ENCODE assay signal across 16 cellular contexts in the genomic region with DNA sequence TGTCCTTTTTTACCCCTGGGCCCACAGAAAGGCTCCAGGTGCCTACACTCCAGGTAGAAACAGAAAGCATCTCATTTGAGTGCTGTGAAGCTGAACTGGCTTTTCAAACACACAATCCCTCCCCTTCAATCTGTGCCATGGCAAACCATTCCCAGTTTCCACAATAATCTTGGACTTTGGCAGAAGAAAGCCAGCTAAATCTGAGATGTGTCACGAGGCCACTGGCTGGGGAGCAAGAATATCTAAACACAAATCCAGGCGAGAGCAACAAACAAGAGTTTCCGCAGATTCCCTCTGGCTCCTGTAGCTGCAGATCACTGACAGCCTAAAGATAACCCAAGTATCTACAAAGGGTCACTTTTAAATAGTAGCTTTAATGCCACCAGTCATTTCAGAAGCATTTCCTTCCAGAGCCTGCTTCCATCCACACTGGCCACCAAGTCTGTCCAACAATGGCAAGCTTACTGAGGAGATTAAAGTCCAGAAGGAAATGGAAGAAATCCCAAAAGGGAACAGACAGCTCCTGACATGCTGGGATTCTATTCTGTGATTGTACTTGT.
DNase-seq lines count a peak whose midpoint lies in the region; ATAC-seq and TF ChIP-seq lines count a peak whose summit lies in the region.
"Had no signal": no experiment of that assay in that cellular context is flagged by ENCODE, and none has a peak within 500 bp of the region (broad histone marks: within the 10 kb centered on the region; RNA-seq: fewer than 3 reads in every experiment).

No MANE protein-coding gene starts in this region.

- H3K36me3 ChIP-seq in heart left ventricle = peaks cover 0 to 5% (median 0%) of the 10 kb centered on the region in 9 donors
- H3K36me3 ChIP-seq in transverse colon = no peaks in the 10 kb centered on the region

- no peak for TF ChIP-seq CTCF in heart left ventricle (IDR thresholded peaks at IDR 0.05)
- TF ChIP-seq CTCF in transverse colon (IDR thresholded peaks at IDR 0.05) = no peak

- H3K9me3 ChIP-seq in heart left ventricle = no peaks in the 10 kb centered on the region
- H3K9me3 ChIP-seq in transverse colon = no peaks in the 10 kb centered on the region
- H3K9me3 ChIP-seq: A549 had no signal

- TF ChIP-seq POLR2A in heart left ventricle (IDR thresholded peaks at IDR 0.05) (no peak), transverse colon (IDR thresholded peaks at IDR 0.05) (no peak)

- DNase-seq in activated T-cell treated with anti-CD3 and anti-CD28 coated beads, Interleukin-2, amount 50 U/mL, for 72 hours = no peak
- DNase-seq in activated T-cell treated with anti-CD3 and anti-CD28 coated beads, Interleukin-2, amount 50 U/mL, for 48 hours = no peak
- peak in 1 of 5 donors; percentile 22 for DNase-seq in heart left ventricle
- DNase-seq in myocyte (ENCODE audit: low read depth) = peak; percentile 56
- no peak for DNase-seq in transverse colon
- DNase-seq in DMS153 (lab: John Stamatoyannopoulos, UW) = no peak
- no peak for DNase-seq in GM19238 (ENCODE audit: insufficient read length, low spot score)
- DNase-seq: cerebellar nuclear complex; NCI-H1417; stimulated activated CD4-positive, alpha-beta T cell treated with anti-CD3 and anti-CD28 coated beads, Interleukin-4, amount 100 ng/mL, for 4 hours had no signal

- H3K4me1 ChIP-seq in heart left ventricle (peaks cover 8 to 81% (median 63%) of the 10 kb centered on the region in 12 donors), transverse colon (peaks cover 20 to 58% (median 36%) of the 10 kb centered on the region in 4 donors)

- no peak overlapping the region for H3K4me3 Mint-ChIP-seq in activated T-cell treated with anti-CD3 and anti-CD28 coated beads, Interleukin-2, amount 50 U/mL, for 72 hours
- H3K4me3 Mint-ChIP-seq: activated naive CD4-positive, alpha-beta T cell treated with anti-CD3 and anti-CD28 coated beads, Interleukin-2, amount 50 U/mL, for 24 hours; IgD-negative memory B cell; stimulated activated memory B cell treated with anti-CD40 and anti-IgM and Interleukin-4, amounts not matched to agents 10 μg/mL and 1 μg/mL and 100 μg/mL, for 72 hours had no signal

- H3K27me3 ChIP-seq in heart left ventricle (no peaks in the 10 kb centered on the region), transverse colon (no peaks in the 10 kb centered on the region)

- H3K27ac Mint-ChIP-seq in activated T-cell treated with anti-CD3 and anti-CD28 coated beads, Interleukin-2, amount 50 U/mL, for 72 hours = peak overlapping the region; percentile 30
- H3K27ac Mint-ChIP-seq: activated naive CD4-positive, alpha-beta T cell treated with anti-CD3 and anti-CD28 coated beads, Interleukin-2, amount 50 U/mL, for 24 hours; IgD-negative memory B cell; stimulated activated memory B cell treated with anti-CD40 and anti-IgM and Interleukin-4, amounts not matched to agents 10 μg/mL and 1 μg/mL and 100 μg/mL, for 72 hours had no signal

- in situ Hi-C loops in transverse colon (cut with MboI; ENCODE audit: low pct_ligation_motif_present in 1 of 4, low pct_unique_long_range_greater_than_20kb in 1 of 4, low sequenced_read_pairs in 3 of 4) = loop anchor here in 1 of 4 donors (10.0 kb wide), 1 partner anchor 86 kb away; a partner anchor contains a TSS

- no peak for ATAC-seq in activated T-cell treated with anti-CD3 and anti-CD28 coated beads, Interleukin-2, amount 50 U/mL, for 72 hours (replicated peaks in 1 of 2)
- ATAC-seq in heart left ventricle = peak; percentile 28 to 40 (median 36)
- no peak for ATAC-seq in HG03378 (IDR thresholded peaks at IDR 0.05; ENCODE audit: unreplicated experiment)
- ATAC-seq: A549 had no signal

- peak overlapping the region; percentile 24 to 87 (median 73) for H3K27ac ChIP-seq in heart left ventricle
- H3K27ac ChIP-seq in transverse colon = peak overlapping the region; percentile 33 to 66 (median 54)
- H3K27ac ChIP-seq: A549, VCaP had no signal

- H3K27me3 Mint-ChIP-seq in activated T-cell treated with anti-CD3 and anti-CD28 coated beads, Interleukin-2, amount 50 U/mL, for 72 hours (ENCODE audit: low read depth) = no peaks in the 10 kb centered on the region
- H3K27me3 Mint-ChIP-seq: activated naive CD4-positive, alpha-beta T cell treated with anti-CD3 and anti-CD28 coated beads, Interleukin-2, amount 50 U/mL, for 24 hours; IgD-negative memory B cell; stimulated activated memory B cell treated with anti-CD40 and anti-IgM and Interleukin-4, amounts not matched to agents 10 μg/mL and 1 μg/mL and 100 μg/mL, for 72 hours had no signal

- WGBS in heart left ventricle, 4 donors = 8 to 18% (median 12%) methylated on average over 3 of the region's 3 CpGs
- 46% methylated on average over 3 of the region's 3 CpGs; no CpG with 5 or more reads in 1 of the 2 donors for WGBS in transverse colon (ENCODE audit: low coverage in 1 of 2), 2 donors

- H3K36me3 Mint-ChIP-seq in activated T-cell treated with anti-CD3 and anti-CD28 coated beads, Interleukin-2, amount 50 U/mL, for 72 hours (ENCODE audit: insufficient read depth in 2 of 2) = peaks cover 0 to 11% of the 10 kb centered on the region in 2 donors
- H3K36me3 Mint-ChIP-seq: activated naive CD4-positive, alpha-beta T cell treated with anti-CD3 and anti-CD28 coated beads, Interleukin-2, amount 50 U/mL, for 24 hours; stimulated activated memory B cell treated with anti-CD40 and anti-IgM and Interleukin-4, amounts not matched to agents 10 μg/mL and 1 μg/mL and 100 μg/mL, for 72 hours had no signal

- H3K4me3 ChIP-seq in heart left ventricle = no peak overlapping the region
- no peak overlapping the region for H3K4me3 ChIP-seq in transverse colon
- H3K4me3 ChIP-seq: A549 had no signal

- no peak for TF ChIP-seq EP300 in transverse colon (IDR thresholded peaks at IDR 0.05; ENCODE audit: low read depth)

- peaks cover 57% of the 10 kb centered on the region for H3K4me1 Mint-ChIP-seq in activated T-cell treated with anti-CD3 and anti-CD28 coated beads, Interleukin-2, amount 50 U/mL, for 72 hours (ENCODE audit: low read depth)
- H3K4me1 Mint-ChIP-seq: stimulated activated memory B cell treated with anti-CD40 and anti-IgM and Interleukin-4, amounts not matched to agents 10 μg/mL and 1 μg/mL and 100 μg/mL, for 72 hours had no signal

- intact Hi-C loops in heart left ventricle (cut with DNase I) (loop anchor here in 7 of 10 donors (1.0 to 10.0 kb wide), 5 partner anchors 48 to 88 kb away; a partner anchor contains a TSS), transverse colon (cut with DNase I; ENCODE audit: low total_unique reads) (loop anchor here (1.0 kb wide), 1 partner anchor 87 kb away; a partner anchor contains a TSS)

- no peaks in the 10 kb centered on the region for H3K9me3 Mint-ChIP-seq in activated T-cell treated with anti-CD3 and anti-CD28 coated beads, Interleukin-2, amount 50 U/mL, for 72 hours
- H3K9me3 Mint-ChIP-seq: activated naive CD4-positive, alpha-beta T cell treated with anti-CD3 and anti-CD28 coated beads, Interleukin-2, amount 50 U/mL, for 24 hours; IgD-negative memory B cell; stimulated activated memory B cell treated with anti-CD40 and anti-IgM and Interleukin-4, amounts not matched to agents 10 μg/mL and 1 μg/mL and 100 μg/mL, for 72 hours had no signal

Comparison
In these comparisons a context has a peak if more than half of its experiments do, and no peak if none do; other contexts are left out.
1. ATAC-seq: peak in heart left ventricle (4 of 4); none in activated T-cell treated with anti-CD3 and anti-CD28 coated beads, Interleukin-2, amount 50 U/mL, for 72 hours (0 of 2) and HG03378 (single experiment).